9 cellular contexts compared by ENCODE assay signal in genomic region chr12:19288603-19289244, GRCh38.
A peak's percentile ranks its signal among the peaks of the same experiment; 100 is the strongest.
DNase-seq lines count a peak whose midpoint lies in the region; ATAC-seq and TF ChIP-seq lines count a peak whose summit lies in the region.
"Had no signal": no experiment of that assay in that cellular context is flagged by ENCODE, and none has a peak within 500 bp of the region (broad histone marks: within the 10 kb centered on the region; RNA-seq: fewer than 3 reads in every experiment).

No MANE protein-coding gene starts in this region.

- H3K36me3 ChIP-seq in colonic mucosa = no peaks in the 10 kb centered on the region

- no peaks in the 10 kb centered on the region for H3K36me3 Mint-ChIP-seq in activated naive CD4-positive, alpha-beta T cell treated with anti-CD3 and anti-CD28 coated beads, Interleukin-2, amount 50 U/mL, for 72 hours
- H3K36me3 Mint-ChIP-seq in activated naive CD8-positive, alpha-beta T cell treated with anti-CD3 and anti-CD28 coated beads for 36 hours = no peaks in the 10 kb centered on the region

- no peak overlapping the region for H3K9ac ChIP-seq in colonic mucosa (ENCODE audit: low read depth in 2 of 2, low read length in 2 of 2)

- H3K27me3 ChIP-seq in colonic mucosa = no peaks in the 10 kb centered on the region
- H3K27me3 ChIP-seq: SJSA1 had no signal

- no peaks in the 10 kb centered on the region for H3K27me3 Mint-ChIP-seq in activated naive CD8-positive, alpha-beta T cell treated with anti-CD3 and anti-CD28 coated beads for 36 hours

- H3K27ac ChIP-seq in colonic mucosa = no peak overlapping the region
- H3K27ac ChIP-seq: SJSA1 had no signal

- ATAC-seq in activated naive CD4-positive, alpha-beta T cell treated with anti-CD3 and anti-CD28 coated beads, Interleukin-2, amount 50 U/mL, for 72 hours = no peak
- no peak for ATAC-seq in HG02970 (IDR thresholded peaks at IDR 0.05; ENCODE audit: low FRiP score, unreplicated experiment)

- H3K9me3 ChIP-seq in colonic mucosa = no peaks in the 10 kb centered on the region
- H3K9me3 ChIP-seq: SJSA1 had no signal

- peak; percentile 62 for DNase-seq in DMS114 treated with DMSO at 0.1 percent for 48 hours (lab: John Stamatoyannopoulos, UW; ENCODE audit: unreplicated experiment)
- DNase-seq in HFF-Myc (ENCODE audit: extremely low read depth, low read depth) = peak; percentile 17
- DNase-seq in NCI-H345 treated with DMSO at 0.1 percent for 48 hours (lab: John Stamatoyannopoulos, UW; ENCODE audit: unreplicated experiment) = peak; percentile 40
- no peak for DNase-seq in colonic mucosa
- DNase-seq in midbrain (lab: John Stamatoyannopoulos, UW) = peak; percentile 48
- no peak for DNase-seq in activated naive CD4-positive, alpha-beta T cell treated with anti-CD3 and anti-CD28 coated beads, Interleukin-2, amount 50 U/mL, for 72 hours (ENCODE audit: low spot score in 2 of 2)
- no peak for DNase-seq in activated naive CD8-positive, alpha-beta T cell treated with anti-CD3 and anti-CD28 coated beads for 36 hours

- intact Hi-C loops in colonic mucosa (cut with DNase I) = no loop called here

- H3K4me1 ChIP-seq in colonic mucosa = no peaks in the 10 kb centered on the region
- H3K4me1 ChIP-seq: SJSA1 had no signal

- H3K9me3 Mint-ChIP-seq in activated naive CD4-positive, alpha-beta T cell treated with anti-CD3 and anti-CD28 coated beads, Interleukin-2, amount 50 U/mL, for 72 hours = no peaks in the 10 kb centered on the region
- no peaks in the 10 kb centered on the region for H3K9me3 Mint-ChIP-seq in activated naive CD8-positive, alpha-beta T cell treated with anti-CD3 and anti-CD28 coated beads for 36 hours

- no peak overlapping the region for H3K27ac Mint-ChIP-seq in activated naive CD4-positive, alpha-beta T cell treated with anti-CD3 and anti-CD28 coated beads, Interleukin-2, amount 50 U/mL, for 72 hours
- H3K27ac Mint-ChIP-seq in activated naive CD8-positive, alpha-beta T cell treated with anti-CD3 and anti-CD28 coated beads for 36 hours = no peak overlapping the region

- TF ChIP-seq CTCF in HFF-Myc (IDR thresholded peaks at IDR 0.05; ENCODE audit: low read depth, low read length, missing control alignments) (peak; percentile 47), colonic mucosa (IDR thresholded peaks at IDR 0.05) (peak; percentile 51)

- H3K4me1 Mint-ChIP-seq in activated naive CD8-positive, alpha-beta T cell treated with anti-CD3 and anti-CD28 coated beads for 36 hours = no peaks in the 10 kb centered on the region

- H3K4me3 ChIP-seq in HFF-Myc (replicated peaks; ENCODE audit: low read depth, low read length) (no peak overlapping the region), colonic mucosa (no peak overlapping the region)
- H3K4me3 ChIP-seq: SJSA1 had no signal

- no peak overlapping the region for H3K4me3 Mint-ChIP-seq in activated naive CD8-positive, alpha-beta T cell treated with anti-CD3 and anti-CD28 coated beads for 36 hours

Comparison
In these comparisons a context has a peak if more than half of its experiments do, and no peak if none do; other contexts are left out.
1. DNase-seq: peak in DMS114 treated with DMSO at 0.1 percent for 48 hours (single experiment), HFF-Myc (single experiment), NCI-H345 treated with DMSO at 0.1 percent for 48 hours (single experiment) and midbrain (single experiment); none in colonic mucosa (single experiment), activated naive CD4-positive, alpha-beta T cell treated with anti-CD3 and anti-CD28 coated beads, Interleukin-2, amount 50 U/mL, for 72 hours (0 of 2) and activated naive CD8-positive, alpha-beta T cell treated with anti-CD3 and anti-CD28 coated beads for 36 hours (single experiment).